In the genomic region with DNA sequence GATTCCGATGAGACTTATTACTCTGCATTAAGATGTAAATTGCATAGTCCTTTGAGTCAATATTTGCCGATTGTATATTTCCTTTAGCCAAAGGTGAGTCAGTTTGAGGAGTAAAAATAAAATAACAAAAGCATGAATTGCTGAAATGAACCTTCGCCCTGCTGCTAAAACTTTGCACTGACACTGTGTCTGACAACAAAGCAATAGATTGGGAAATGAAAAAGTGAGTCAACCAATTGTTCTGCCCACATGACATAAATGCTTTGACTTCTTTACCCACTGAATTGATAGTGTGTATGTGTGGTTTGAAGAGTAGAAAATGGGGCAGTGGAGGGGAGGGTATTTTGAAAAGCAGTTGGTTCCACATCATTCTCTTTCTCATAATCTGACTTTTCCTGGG, we compare ENCODE assay signal across 34 cellular contexts.
DNase-seq lines count a peak whose midpoint lies in the region; ATAC-seq and TF ChIP-seq lines count a peak whose summit lies in the region.
"Had no signal": no experiment of that assay in that cellular context is flagged by ENCODE, and none has a peak within 500 bp of the region (broad histone marks: within the 10 kb centered on the region; RNA-seq: fewer than 3 reads in every experiment).

No MANE protein-coding gene starts in this region.

- no peaks in the 10 kb centered on the region for H3K36me3 ChIP-seq in RWPE2 (ENCODE audit: low read depth)
- H3K36me3 ChIP-seq: left ventricle myocardium inferior, neural progenitor cell, pancreas, stomach, tibial nerve had no signal

- no peaks in the 10 kb centered on the region for H3K36me3 Mint-ChIP-seq in activated CD4-positive, alpha-beta T cell treated with anti-CD3 and anti-CD28 coated beads for 36 hours (ENCODE audit: low read depth)
- H3K36me3 Mint-ChIP-seq in CD4-positive, alpha-beta T cell (ENCODE audit: low read depth), result no peaks in the 10 kb centered on the region
- H3K36me3 Mint-ChIP-seq in T-cell, result no peaks in the 10 kb centered on the region
- H3K36me3 Mint-ChIP-seq: CD8-positive, alpha-beta memory T cell; neural progenitor cell had no signal

- intact Hi-C loops in activated CD4-positive, alpha-beta T cell treated with anti-CD3 and anti-CD28 coated beads for 36 hours (cut with DNase I, micrococcal nuclease), result no loop called here
- intact Hi-C loops in CD4-positive, alpha-beta T cell (cut with DNase I, micrococcal nuclease), result no loop called here

- no peaks in the 10 kb centered on the region for H3K4me1 ChIP-seq in RWPE2 (ENCODE audit: insufficient read depth, poor library complexity, severe bottlenecking)
- H3K4me1 ChIP-seq: left ventricle myocardium inferior, neural progenitor cell, pancreas, stomach, tibial nerve had no signal

- peaks cover 2% of the 10 kb centered on the region for H3K9me3 Mint-ChIP-seq in activated CD4-positive, alpha-beta T cell treated with anti-CD3 and anti-CD28 coated beads for 36 hours (ENCODE audit: low read depth)
- H3K9me3 Mint-ChIP-seq in CD4-positive, alpha-beta T cell, result no peaks in the 10 kb centered on the region
- no peaks in the 10 kb centered on the region for H3K9me3 Mint-ChIP-seq in T-cell
- H3K9me3 Mint-ChIP-seq: CD8-positive, alpha-beta memory T cell; central memory CD8-positive, alpha-beta T cell; effector memory CD8-positive, alpha-beta T cell; neural progenitor cell had no signal

- H3K4me3 Mint-ChIP-seq in activated CD4-positive, alpha-beta T cell treated with anti-CD3 and anti-CD28 coated beads for 36 hours, result no peak overlapping the region
- no peak overlapping the region for H3K4me3 Mint-ChIP-seq in CD4-positive, alpha-beta T cell
- H3K4me3 Mint-ChIP-seq in T-cell, result no peak overlapping the region
- H3K4me3 Mint-ChIP-seq: CD8-positive, alpha-beta memory T cell; central memory CD8-positive, alpha-beta T cell; effector memory CD8-positive, alpha-beta T cell; neural progenitor cell had no signal

- CTCF ChIA-PET in activated CD4-positive, alpha-beta T cell treated with anti-CD3 and anti-CD28 coated beads for 36 hours (lab: Charles Lee), result interaction anchor here (0.5 kb wide), 1 partner anchor 38 kb away, joined by 4 read pairs; no protein-coding TSS in a partner anchor
- CTCF ChIA-PET in CD4-positive, alpha-beta T cell (lab: Charles Lee), result no interaction called here
- CTCF ChIA-PET in T-cell (lab: Charles Lee), result no interaction called here

- no peak for DNase-seq in activated CD4-positive, alpha-beta T cell treated with anti-CD3 and anti-CD28 coated beads for 36 hours
- no peak for DNase-seq in activated CD4-positive, alpha-beta T cell treated with anti-CD3 and anti-CD28 coated beads, Interleukin-2, amount 50 U/mL, for 4 hours
- DNase-seq in CD1c-positive myeloid dendritic cell (ENCODE audit: extremely low spot score) (peak; percentile 2), RWPE2 (ENCODE audit: low spot score) (no peak), fibroblast of mammary gland (ENCODE audit: low read depth) (peak; percentile 3), T-cell (no peak), superior temporal gyrus (ENCODE audit: extremely low spot score) (no peak)
- no peak for DNase-seq in CD4-positive, alpha-beta T cell
- DNase-seq: activated CD4-positive, alpha-beta T cell treated with anti-CD3 and anti-CD28 coated beads for 4 hours; activated naive CD4-positive, alpha-beta T cell treated with anti-CD3 and anti-CD28 coated beads, Interleukin-2, amount 50 U/mL, for 16 hours; activated T-cell treated with anti-CD3 and anti-CD28 coated beads, Interleukin-2, amount 50 U/mL, for 48 hours; aorta; CD8-positive, alpha-beta memory T cell; DMS 273 treated with DMSO at 0.1 percent for 48 hours; effector memory CD8-positive, alpha-beta T cell; erythroblast; GOT3; head of caudate nucleus; left ventricle myocardium inferior; mesendoderm; NCI-H1436 treated with DMSO at 0.1 percent for 48 hours; NCI-H2081 treated with DMSO at 0.1 percent for 48 hours; NCI-H226; NCI-H69; pancreas; SHP77; stimulated activated CD4-positive, alpha-beta T cell treated with anti-CD3 and anti-CD28 coated beads, Interleukin-1b, Interleukin-23, amount 100 ng/mL, for 48 hours; stomach had no signal

- TF ChIP-seq CTCF in RWPE2 (IDR thresholded peaks at IDR 0.05; ENCODE audit: poor library complexity, severe bottlenecking) (no peak), fibroblast of mammary gland (conservative IDR thresholded peaks at IDR 0.05; ENCODE audit: control insufficient read depth, insufficient read depth, low read depth, low read length) (no peak)
- no peak for TF ChIP-seq CTCF in CD4-positive, alpha-beta T cell (IDR thresholded peaks at IDR 0.05)

- H3K27ac Mint-ChIP-seq in activated CD4-positive, alpha-beta T cell treated with anti-CD3 and anti-CD28 coated beads for 36 hours, result no peak overlapping the region
- H3K27ac Mint-ChIP-seq in CD4-positive, alpha-beta T cell, result no peak overlapping the region
- no peak overlapping the region for H3K27ac Mint-ChIP-seq in T-cell
- H3K27ac Mint-ChIP-seq: CD8-positive, alpha-beta memory T cell; effector memory CD8-positive, alpha-beta T cell; neural progenitor cell had no signal

- ATAC-seq in activated CD4-positive, alpha-beta T cell treated with anti-CD3 and anti-CD28 coated beads for 36 hours, result peak; percentile 83
- ATAC-seq in RWPE2 (ENCODE audit: low read depth) (peak; percentile 21; the same call in 2 of the 3 replicates), T-cell (replicated peaks in 1 of 4) (no peak)
- ATAC-seq in CD4-positive, alpha-beta T cell (ENCODE audit: poor library complexity), result no peak
- ATAC-seq: effector memory CD8-positive, alpha-beta T cell; GM12878; Panc1; pancreas had no signal

- H3K4me1 Mint-ChIP-seq in activated CD4-positive, alpha-beta T cell treated with anti-CD3 and anti-CD28 coated beads for 36 hours, result peaks cover 12% of the 10 kb centered on the region
- no peaks in the 10 kb centered on the region for H3K4me1 Mint-ChIP-seq in CD4-positive, alpha-beta T cell (ENCODE audit: low read depth)
- no peaks in the 10 kb centered on the region for H3K4me1 Mint-ChIP-seq in T-cell
- H3K4me1 Mint-ChIP-seq: CD8-positive, alpha-beta memory T cell; central memory CD8-positive, alpha-beta T cell; neural progenitor cell had no signal

- peaks cover 10% of the 10 kb centered on the region for H3K27me3 Mint-ChIP-seq in activated CD4-positive, alpha-beta T cell treated with anti-CD3 and anti-CD28 coated beads for 36 hours
- H3K27me3 Mint-ChIP-seq in CD4-positive, alpha-beta T cell, result no peaks in the 10 kb centered on the region
- peaks cover 0 to 19% of the 10 kb centered on the region in 2 donors for H3K27me3 Mint-ChIP-seq in T-cell

- POLR2A ChIA-PET in activated CD4-positive, alpha-beta T cell treated with anti-CD3 and anti-CD28 coated beads for 36 hours (lab: Charles Lee), result no interaction called here
- POLR2A ChIA-PET in CD4-positive, alpha-beta T cell (lab: Charles Lee), result no interaction called here
- POLR2A ChIA-PET in T-cell (lab: Charles Lee), result interaction anchor here in 1 of 2 donors (0.6 kb wide), 1 partner anchor 109 kb away, joined by 4 read pairs; no protein-coding TSS in a partner anchor

- H3K27ac ChIP-seq in RWPE2 (ENCODE audit: poor library complexity, severe bottlenecking), result no peak overlapping the region
- H3K27ac ChIP-seq in CD4-positive, alpha-beta T cell (ENCODE audit: low read depth, low read length), result no peak overlapping the region
- H3K27ac ChIP-seq: KMS-11, left ventricle myocardium inferior, neural progenitor cell, pancreas, stomach, tibial nerve had no signal

- H3K4me3 ChIP-seq in RWPE2 (ENCODE audit: severe bottlenecking) (no peak overlapping the region), fibroblast of mammary gland (ENCODE audit: control insufficient read depth, low read depth, low read length) (no peak overlapping the region)
- H3K4me3 ChIP-seq: GM12878, left ventricle myocardium inferior, neural progenitor cell, pancreas, stomach, tibial nerve had no signal

- no peaks in the 10 kb centered on the region for H3K27me3 ChIP-seq in RWPE2 (ENCODE audit: insufficient read depth, poor library complexity, severe bottlenecking)
- no peaks in the 10 kb centered on the region for H3K27me3 ChIP-seq in CD4-positive, alpha-beta T cell (ENCODE audit: control insufficient read depth, insufficient read depth, low read length)
- H3K27me3 ChIP-seq: neural progenitor cell, stomach, tibial nerve had no signal

- H3K9me3 ChIP-seq in RWPE2 (ENCODE audit: severe bottlenecking), result no peaks in the 10 kb centered on the region
- H3K9me3 ChIP-seq in CD4-positive, alpha-beta T cell (ENCODE audit: control insufficient read depth, low read length), result no peaks in the 10 kb centered on the region
- H3K9me3 ChIP-seq: left ventricle myocardium inferior, pancreas, tibial nerve had no signal

Comparison
In these comparisons a context has a peak if more than half of its experiments do, and no peak if none do; other contexts are left out.
1. ATAC-seq: peak in activated CD4-positive, alpha-beta T cell treated with anti-CD3 and anti-CD28 coated beads for 36 hours (single experiment) and RWPE2 (single experiment); none in CD4-positive, alpha-beta T cell (single experiment) and T-cell (0 of 4).
2. DNase-seq: peak in CD1c-positive myeloid dendritic cell (single experiment) and fibroblast of mammary gland (single experiment); none in activated CD4-positive, alpha-beta T cell treated with anti-CD3 and anti-CD28 coated beads for 36 hours (single experiment), activated CD4-positive, alpha-beta T cell treated with anti-CD3 and anti-CD28 coated beads, Interleukin-2, amount 50 U/mL, for 4 hours (0 of 2), RWPE2 (single experiment), CD4-positive, alpha-beta T cell (0 of 10), T-cell (0 of 34) and superior temporal gyrus (single experiment).